Comparison of ENCODE assay signal across 8 cellular contexts in the genomic region with DNA sequence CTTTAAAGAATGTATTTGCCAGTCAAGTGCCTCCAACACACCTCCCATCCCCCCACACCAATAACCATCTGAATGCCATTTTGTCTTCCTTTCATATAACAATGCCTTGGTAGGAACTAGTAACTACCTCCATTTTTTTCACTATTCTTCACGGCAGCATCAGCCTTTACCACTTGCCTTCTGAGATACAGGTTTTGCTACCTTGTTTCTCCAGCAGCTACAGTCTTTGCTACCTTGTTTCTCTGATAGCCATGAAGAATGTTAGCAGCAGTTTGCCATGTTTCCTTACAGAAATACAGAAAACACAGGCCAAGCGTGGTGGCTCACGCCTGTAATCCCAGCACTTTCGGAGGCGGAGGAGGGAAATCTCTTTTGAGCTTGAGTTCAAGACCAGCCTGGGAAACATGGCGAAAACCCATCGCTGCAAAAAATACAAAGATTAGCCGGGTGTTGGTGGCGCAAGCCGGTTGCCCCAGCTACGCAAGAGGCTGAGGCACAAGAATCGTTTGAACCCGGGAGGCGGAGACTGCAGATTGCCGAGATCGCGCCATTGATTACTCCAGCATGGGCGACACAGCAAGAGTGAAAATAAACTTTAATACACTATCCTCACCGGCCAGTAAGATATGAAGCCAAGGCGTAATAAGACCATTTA.
DNase-seq lines count a peak whose midpoint lies in the region; ATAC-seq and TF ChIP-seq lines count a peak whose summit lies in the region.

No MANE protein-coding gene starts in this region.

- TF ChIP-seq POLR2A in gastroesophageal sphincter (IDR thresholded peaks at IDR 0.05) (no peak), sigmoid colon (IDR thresholded peaks at IDR 0.05) (no peak)

- WGBS in gastroesophageal sphincter (ENCODE audit: low coverage in 1 of 2), 2 donors = 7 to 10% methylated on average over 3 to 14 of the region's 20 CpGs
- 4 to 8% methylated on average over 20 of the region's 20 CpGs for WGBS in sigmoid colon, 2 donors

- H3K27me3 ChIP-seq in gastroesophageal sphincter = no peaks in the 10 kb centered on the region
- H3K27me3 ChIP-seq in sigmoid colon = no peaks in the 10 kb centered on the region

- no peak for TF ChIP-seq CTCF in gastroesophageal sphincter (IDR thresholded peaks at IDR 0.05)
- no peak for TF ChIP-seq CTCF in sigmoid colon (IDR thresholded peaks at IDR 0.05)

- no peaks in the 10 kb centered on the region for H3K36me3 ChIP-seq in gastroesophageal sphincter
- no peaks in the 10 kb centered on the region for H3K36me3 ChIP-seq in sigmoid colon

- H3K9me3 ChIP-seq in gastroesophageal sphincter (no peaks in the 10 kb centered on the region), sigmoid colon (no peaks in the 10 kb centered on the region)

- no peak for TF ChIP-seq EP300 in gastroesophageal sphincter (IDR thresholded peaks at IDR 0.05)
- TF ChIP-seq EP300 in sigmoid colon (IDR thresholded peaks at IDR 0.05) = no peak

- intact Hi-C loops in sigmoid colon (cut with DNase I) = no loop called here

- H3K4me3 ChIP-seq in gastroesophageal sphincter = peak overlapping the region; percentile 65 to 71
- peak overlapping the region; percentile 50 to 62 (median 54) for H3K4me3 ChIP-seq in sigmoid colon

- H3K4me1 ChIP-seq in gastroesophageal sphincter (peaks cover 0 to 33% (median 4%) of the 10 kb centered on the region in 3 donors), sigmoid colon (peaks cover 0 to 23% (median 7%) of the 10 kb centered on the region in 4 donors)

- peak overlapping the region; percentile 85 to 93 (median 88) for H3K27ac ChIP-seq in gastroesophageal sphincter
- H3K27ac ChIP-seq in sigmoid colon = peak overlapping the region; percentile 81 to 90 (median 84)

- in situ Hi-C loops in Caki2 (cut with HindIII; ENCODE audit: low pct_unique_long_range_greater_than_20kb, low sequenced_read_pairs) = no loop called here

- ATAC-seq in GM21737 (IDR thresholded peaks at IDR 0.05; ENCODE audit: unreplicated experiment) (peak; percentile 11), gastroesophageal sphincter (peak; percentile 20)

- peak; percentile 65 for DNase-seq in Caki2 (ENCODE audit: low read depth)
- peak; percentile 40 for DNase-seq in NCI-H1105 (lab: John Stamatoyannopoulos, UW)
- peak; percentile 82 for DNase-seq in activated CD8-positive, alpha-beta memory T cell treated with anti-CD3 and anti-CD28 coated beads, Interleukin-2, amount 50 U/mL, for 48 hours
- DNase-seq in sigmoid colon = no peak
- DNase-seq in occipital lobe (lab: John Stamatoyannopoulos, UW) = no peak
- no peak for DNase-seq in GDM1 (lab: John Stamatoyannopoulos, UW)

Comparison
In these comparisons a context has a peak if more than half of its experiments do, and no peak if none do; other contexts are left out.
1. DNase-seq: peak in Caki2 (single experiment), NCI-H1105 (single experiment) and activated CD8-positive, alpha-beta memory T cell treated with anti-CD3 and anti-CD28 coated beads, Interleukin-2, amount 50 U/mL, for 48 hours (single experiment); none in sigmoid colon (single experiment), occipital lobe (single experiment) and GDM1 (single experiment).